16 cellular contexts compared by ENCODE assay signal in the genomic region with DNA sequence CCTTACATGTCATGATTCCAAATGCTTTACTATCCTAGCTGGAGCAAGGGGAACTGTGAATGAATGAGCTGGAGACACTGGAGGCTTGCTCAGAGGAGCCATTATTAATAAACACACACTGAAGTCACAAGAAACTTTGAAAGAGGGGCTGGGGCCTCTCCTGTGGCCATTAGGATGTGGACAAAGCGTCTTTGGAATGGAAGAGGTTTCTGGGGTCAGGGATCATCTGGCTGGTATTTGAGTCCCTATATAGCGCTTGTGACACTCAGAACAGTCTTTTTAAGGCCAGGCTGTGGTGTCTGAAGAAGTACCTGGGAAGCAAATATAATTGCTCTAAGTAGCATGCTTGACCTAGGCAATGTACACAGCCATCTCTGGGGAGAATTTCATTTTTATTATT.
DNase-seq lines count a peak whose midpoint lies in the region; TF ChIP-seq lines count a peak whose summit lies in the region.
"Had no signal": no experiment of that assay in that cellular context is flagged by ENCODE, and none has a peak within 500 bp of the region (broad histone marks: within the 10 kb centered on the region; RNA-seq: fewer than 3 reads in every experiment).

No MANE protein-coding gene starts in this region.

- no peaks in the 10 kb centered on the region for H3K4me1 Mint-ChIP-seq in endodermal cell
- H3K4me1 Mint-ChIP-seq in nephron = peaks cover 35% of the 10 kb centered on the region
- H3K4me1 Mint-ChIP-seq in activated T-cell treated with anti-CD3 and anti-CD28 coated beads, Interleukin-2, amount 50 U/mL, for 24 hours (ENCODE audit: low read depth) = no peaks in the 10 kb centered on the region
- H3K4me1 Mint-ChIP-seq: CD4-positive, CD25-positive, alpha-beta regulatory T cell had no signal

- H3K9me3 ChIP-seq in endodermal cell (ENCODE audit: control insufficient read depth, low read length) = no peaks in the 10 kb centered on the region
- no peaks in the 10 kb centered on the region for H3K9me3 ChIP-seq in thyroid gland

- no peaks in the 10 kb centered on the region for H3K27me3 ChIP-seq in endodermal cell (ENCODE audit: control insufficient read depth, insufficient read depth, low read length, poor library complexity, severe bottlenecking)
- H3K27me3 ChIP-seq in thyroid gland = no peaks in the 10 kb centered on the region

- H3K4me3 ChIP-seq in endodermal cell (ENCODE audit: low read length) (no peak overlapping the region), thyroid gland (replicated peaks in 1 of 3) (no peak overlapping the region)
- H3K4me3 ChIP-seq: GM23248 had no signal

- no peak for TF ChIP-seq CTCF in endodermal cell (conservative IDR thresholded peaks at IDR 0.05)
- no peak for TF ChIP-seq CTCF in nephron (IDR thresholded peaks at IDR 0.05; ENCODE audit: unreplicated experiment in 3 of 3)
- TF ChIP-seq CTCF in thyroid gland (IDR thresholded peaks at IDR 0.05) = no peak

- TF ChIP-seq POLR2A in thyroid gland (IDR thresholded peaks at IDR 0.05) = no peak

- H3K27ac Mint-ChIP-seq in endodermal cell (no peak overlapping the region), nephron (peak overlapping the region; percentile 64 to 89 (median 77))
- H3K27ac Mint-ChIP-seq in activated T-cell treated with anti-CD3 and anti-CD28 coated beads, Interleukin-2, amount 50 U/mL, for 24 hours = no peak overlapping the region
- H3K27ac Mint-ChIP-seq: CD4-positive, CD25-positive, alpha-beta regulatory T cell had no signal

- H3K36me3 Mint-ChIP-seq in endodermal cell (ENCODE audit: low read depth) (no peaks in the 10 kb centered on the region), nephron (ENCODE audit: low read depth) (no peaks in the 10 kb centered on the region)
- no peaks in the 10 kb centered on the region for H3K36me3 Mint-ChIP-seq in activated T-cell treated with anti-CD3 and anti-CD28 coated beads, Interleukin-2, amount 50 U/mL, for 24 hours (ENCODE audit: low read depth)
- H3K36me3 Mint-ChIP-seq: CD4-positive, CD25-positive, alpha-beta regulatory T cell had no signal

- H3K27me3 Mint-ChIP-seq in endodermal cell (ENCODE audit: insufficient read depth) (no peaks in the 10 kb centered on the region), nephron (ENCODE audit: low read depth) (no peaks in the 10 kb centered on the region)
- H3K27me3 Mint-ChIP-seq in activated T-cell treated with anti-CD3 and anti-CD28 coated beads, Interleukin-2, amount 50 U/mL, for 24 hours = peaks cover 4% of the 10 kb centered on the region

- no peaks in the 10 kb centered on the region for H3K9me3 Mint-ChIP-seq in endodermal cell
- H3K9me3 Mint-ChIP-seq in nephron = peaks cover 5% of the 10 kb centered on the region
- peaks cover 4% of the 10 kb centered on the region for H3K9me3 Mint-ChIP-seq in activated T-cell treated with anti-CD3 and anti-CD28 coated beads, Interleukin-2, amount 50 U/mL, for 24 hours

- peaks cover 6% of the 10 kb centered on the region for H3K4me1 ChIP-seq in endodermal cell (ENCODE audit: control insufficient read depth, insufficient read depth, low read length)
- peaks cover 49% of the 10 kb centered on the region in 2 donors for H3K4me1 ChIP-seq in thyroid gland

- intact Hi-C loops in thyroid gland (cut with DNase I) = no loop called here

- H3K36me3 ChIP-seq in endodermal cell (ENCODE audit: control insufficient read depth, insufficient read depth, low read length) (no peaks in the 10 kb centered on the region), thyroid gland (no peaks in the 10 kb centered on the region)

- DNase-seq in NCI-H226 (peak; percentile 1), endodermal cell (no peak), thyroid gland (no peak), retina (no peak), NCI-H2081 (lab: John Stamatoyannopoulos, UW) (no peak)
- no peak for DNase-seq in activated T-cell treated with anti-CD3 and anti-CD28 coated beads, Interleukin-2, amount 50 U/mL, for 24 hours
- DNase-seq: ACHN; CD4-positive, CD25-positive, alpha-beta regulatory T cell; DMS79; GM23248; Kasumi-1; NCI-H187 treated with DMSO at 0.1 percent for 48 hours; NCI-H2171 treated with DMSO at 0.1 percent for 48 hours; NCI-H510A; NCI-H82 had no signal

- 96 to 100% methylated on average over 2 of the region's 2 CpGs for WGBS in endodermal cell (ENCODE audit: insufficient coverage in 1 of 2, insufficient read length in 1 of 2), 2 experiments
- WGBS in thyroid gland, 2 donors = 77 to 96% methylated on average over 2 of the region's 2 CpGs

- H3K4me3 Mint-ChIP-seq in endodermal cell (no peak overlapping the region), nephron (no peak overlapping the region)
- no peak overlapping the region for H3K4me3 Mint-ChIP-seq in activated T-cell treated with anti-CD3 and anti-CD28 coated beads, Interleukin-2, amount 50 U/mL, for 24 hours
- H3K4me3 Mint-ChIP-seq: CD4-positive, CD25-positive, alpha-beta regulatory T cell had no signal

- H3K9ac ChIP-seq in endodermal cell (ENCODE audit: extremely low read depth, low read length, poor library complexity, severe bottlenecking) = no peak overlapping the region
- H3K9ac ChIP-seq: GM23248 had no signal

- H3K27ac ChIP-seq in endodermal cell (ENCODE audit: low read depth, low read length) (peak overlapping the region; percentile 47), thyroid gland (peak overlapping the region; percentile 81 to 91 (median 88))
- H3K27ac ChIP-seq: GM23248 had no signal

Comparison
In these comparisons a context has a peak if more than half of its experiments do, and no peak if none do; other contexts are left out.
1. H3K27ac Mint-ChIP-seq: peak in nephron (3 of 3); none in endodermal cell (single experiment) and activated T-cell treated with anti-CD3 and anti-CD28 coated beads, Interleukin-2, amount 50 U/mL, for 24 hours (single experiment).